Comparison of ENCODE assay signal across 18 cellular contexts in genomic region chr4:183633476-183634058, GRCh38. TPM values are rescaled to one million over a fixed set of nuclear protein-coding genes. Genes with fewer than 3 reads are reported as not detected.
DNase-seq lines count a peak whose midpoint lies in the region; ATAC-seq, FAIRE-seq and TF ChIP-seq lines count a peak whose summit lies in the region.
"Had no signal": no experiment of that assay in that cellular context is flagged by ENCODE, and none has a peak within 500 bp of the region (broad histone marks: within the 10 kb centered on the region; RNA-seq: fewer than 3 reads in every experiment).

No MANE protein-coding gene starts in this region.

- no peaks in the 10 kb centered on the region for H3K79me2 ChIP-seq in trophoblast cell (ENCODE audit: control insufficient read depth, insufficient read depth, low read length, poor library complexity)

- no peak overlapping the region for H2AFZ ChIP-seq in trophoblast cell (ENCODE audit: insufficient read depth, low read length, poor library complexity)

- H2BK12ac ChIP-seq in trophoblast cell (ENCODE audit: low read length), result no peak overlapping the region

- H3K27ac ChIP-seq in trophoblast cell (ENCODE audit: low read depth, low read length), result no peak overlapping the region
- H3K27ac ChIP-seq: 22Rv1 had no signal

- H3K14ac ChIP-seq in trophoblast cell (ENCODE audit: low read length), result no peak overlapping the region

- H3K36me3 Mint-ChIP-seq in activated CD4-positive, alpha-beta T cell treated with anti-CD3 and anti-CD28 coated beads for 36 hours (ENCODE audit: low read depth), result no peaks in the 10 kb centered on the region

- H4K12ac ChIP-seq in trophoblast cell (ENCODE audit: low read depth, low read length), result no peak overlapping the region

- no peak overlapping the region for H2AK5ac ChIP-seq in trophoblast cell (ENCODE audit: low read length)

- intact Hi-C loops in activated CD4-positive, alpha-beta T cell treated with anti-CD3 and anti-CD28 coated beads for 36 hours (cut with DNase I, micrococcal nuclease), result no loop called here

- no peaks in the 10 kb centered on the region for H3K27me3 ChIP-seq in trophoblast cell (ENCODE audit: insufficient read depth, low read length)
- H3K27me3 ChIP-seq: BE2C had no signal

- no peaks in the 10 kb centered on the region for H3K36me3 ChIP-seq in trophoblast cell (ENCODE audit: control insufficient read depth in 1 of 2, insufficient read depth in 2 of 2, low read length in 2 of 2)
- H3K36me3 ChIP-seq: BE2C had no signal

- no peaks in the 10 kb centered on the region for H3K4me1 ChIP-seq in trophoblast cell (ENCODE audit: control insufficient read depth in 1 of 2, insufficient read depth in 2 of 2, low read length in 2 of 2)
- H3K4me1 ChIP-seq: BE2C had no signal

- peaks cover 2% of the 10 kb centered on the region for H3K9me3 ChIP-seq in trophoblast cell (ENCODE audit: insufficient read depth, low read depth, low read length)
- H3K9me3 ChIP-seq: BE2C had no signal

- no peaks in the 10 kb centered on the region for H3K9me3 Mint-ChIP-seq in activated CD4-positive, alpha-beta T cell treated with anti-CD3 and anti-CD28 coated beads for 36 hours (ENCODE audit: low read depth)
- H3K9me3 Mint-ChIP-seq: CD4-positive, alpha-beta T cell had no signal

- no peak overlapping the region for H3K18ac ChIP-seq in trophoblast cell (ENCODE audit: low read length)

- no peak overlapping the region for H3K4me3 Mint-ChIP-seq in activated CD4-positive, alpha-beta T cell treated with anti-CD3 and anti-CD28 coated beads for 36 hours
- H3K4me3 Mint-ChIP-seq: CD4-positive, alpha-beta T cell had no signal

- POLR2A ChIA-PET in activated CD4-positive, alpha-beta T cell treated with anti-CD3 and anti-CD28 coated beads for 36 hours (lab: Charles Lee), result interaction anchor here (0.7 kb wide), 1 partner anchor 62 kb away, joined by 3 read pairs; no protein-coding TSS in a partner anchor
- POLR2A ChIA-PET in HEK293T (lab: Yijun Ruan, JAX), result no interaction called here

- H3K27me3 Mint-ChIP-seq in activated CD4-positive, alpha-beta T cell treated with anti-CD3 and anti-CD28 coated beads for 36 hours, result no peaks in the 10 kb centered on the region
- H3K27me3 Mint-ChIP-seq: CD4-positive, alpha-beta T cell had no signal

- DNase-seq in activated CD4-positive, alpha-beta T cell treated with anti-CD3 and anti-CD28 coated beads for 36 hours, result no peak
- no peak for DNase-seq in activated CD4-positive, alpha-beta T cell treated with anti-CD3 and anti-CD28 coated beads for 48 hours
- DNase-seq in HTR-8/SVneo (ENCODE audit: insufficient read length, low spot score) (no peak), cerebellar cortex (ENCODE audit: low spot score) (peak; percentile 25), trophoblast cell (peak; percentile 31 to 79), A172 (ENCODE audit: low spot score) (no peak), HK-2 (ENCODE audit: unreplicated experiment) (no peak), HEK293T (ENCODE audit: extremely low spot score) (no peak)
- DNase-seq: BE2C; Calu3; CD4-positive, alpha-beta T cell; NCI-H1417; NCI-H187 treated with DMSO at 0.1 percent for 48 hours; NCI-H345; NCI-H526 treated with DMSO at 0.1 percent for 48 hours; NK-92 treated with Interleukin-12 subunit alpha and Interleukin-12 subunit beta, amount 100 ng/mL, for 24 hours; SIG-M5 had no signal

- no peak overlapping the region for H4K91ac ChIP-seq in trophoblast cell (ENCODE audit: low read depth, low read length)

- H2BK120ac ChIP-seq in trophoblast cell (ENCODE audit: insufficient read depth, low read length, poor library complexity), result no peak overlapping the region

- no peak overlapping the region for H2BK5ac ChIP-seq in trophoblast cell (ENCODE audit: low read depth, low read length, poor library complexity)

- peak; percentile 47 for ATAC-seq in activated CD4-positive, alpha-beta T cell treated with anti-CD3 and anti-CD28 coated beads for 36 hours

- peaks cover 9% of the 10 kb centered on the region for H3K4me1 Mint-ChIP-seq in activated CD4-positive, alpha-beta T cell treated with anti-CD3 and anti-CD28 coated beads for 36 hours

- CTCF ChIA-PET in activated CD4-positive, alpha-beta T cell treated with anti-CD3 and anti-CD28 coated beads for 36 hours (lab: Charles Lee), result no interaction called here
- CTCF ChIA-PET in HEK293T (lab: Yijun Ruan, JAX), result no interaction called here

- H3K4ac ChIP-seq in trophoblast cell (ENCODE audit: low read depth, low read length), result no peak overlapping the region

- no peak overlapping the region for H3K4me2 ChIP-seq in trophoblast cell (ENCODE audit: low read length)

- H3K27ac Mint-ChIP-seq in activated CD4-positive, alpha-beta T cell treated with anti-CD3 and anti-CD28 coated beads for 36 hours, result no peak overlapping the region
- H3K27ac Mint-ChIP-seq: CD4-positive, alpha-beta T cell had no signal

- FAIRE-seq in HTR-8/SVneo (lab: Jason Lieb, UNC), result peak; percentile 33

- no peak overlapping the region for H3K23ac ChIP-seq in trophoblast cell (ENCODE audit: low read length)

- H4K8ac ChIP-seq in trophoblast cell (ENCODE audit: low read depth, low read length), result no peak overlapping the region

- no peak overlapping the region for H3K4me3 ChIP-seq in trophoblast cell (ENCODE audit: low read depth, low read length)

- H3K9ac ChIP-seq in trophoblast cell (ENCODE audit: low read length), result no peak overlapping the region

- WGBS in trophoblast cell (ENCODE audit: extremely low coverage, insufficient coverage, insufficient read length), result no CpG with 5 or more reads among the region's 8 CpGs

- H3K79me1 ChIP-seq in trophoblast cell (ENCODE audit: low read length), result no peaks in the 10 kb centered on the region

TF ChIP-seq in HEK293T, 16 proteins besides CTCF, POLR2A, EP300 and RAD21:
- no peak for TF ChIP-seq BHLHE40 (IDR thresholded peaks at IDR 0.05; ENCODE audit: borderline replicate concordance)
- no peak for TF ChIP-seq HDGF (IDR thresholded peaks at IDR 0.05; ENCODE audit: borderline replicate concordance)
- TF ChIP-seq ELF4 (IDR thresholded peaks at IDR 0.05), result no peak

RNA-seq across cellular contexts. Expression of gene RWDD4, which starts 25.4 kb away (rescaled TPM):
- 10 to 100 TPM; 19.4 to 26.5 TPM for total RNA-seq in activated CD4-positive, alpha-beta T cell treated with anti-CD3 and anti-CD28 coated beads for 36 hours
- polyA plus RNA-seq in trophoblast cell (2013), result 22.0 and 22.3 TPM in 2 replicates
- 42.6 and 58.6 TPM in 2 replicates for total RNA-seq in A172 (2014; rRNA removed; shearing (Covaris generic))

RNA-seq across cellular contexts. Expression of gene TRAPPC11, which starts 25.5 kb away (rescaled TPM):
- total RNA-seq in activated CD4-positive, alpha-beta T cell treated with anti-CD3 and anti-CD28 coated beads for 36 hours, result 10 to 100 TPM; 27.7 to 37.9 TPM
- 18.3 and 19.9 TPM in 2 replicates for polyA plus RNA-seq in trophoblast cell (2013)
- 28.3 and 29.5 TPM in 2 replicates for total RNA-seq in A172 (2014; rRNA removed; shearing (Covaris generic))

Comparison
In these comparisons a context has a peak if more than half of its experiments do, and no peak if none do; other contexts are left out.
1. DNase-seq: peak in cerebellar cortex (single experiment) and trophoblast cell (2 of 2); none in activated CD4-positive, alpha-beta T cell treated with anti-CD3 and anti-CD28 coated beads for 36 hours (single experiment), activated CD4-positive, alpha-beta T cell treated with anti-CD3 and anti-CD28 coated beads for 48 hours (single experiment), HTR-8/SVneo (single experiment), A172 (single experiment), HK-2 (single experiment) and HEK293T (single experiment).